17 cellular contexts compared by ENCODE assay signal in genomic region chr11:42239102-42239501, GRCh38.
DNase-seq lines count a peak whose midpoint lies in the region; ATAC-seq and TF ChIP-seq lines count a peak whose summit lies in the region.
"Had no signal": no experiment of that assay in that cellular context is flagged by ENCODE, and none has a peak within 500 bp of the region (broad histone marks: within the 10 kb centered on the region; RNA-seq: fewer than 3 reads in every experiment).

No MANE protein-coding gene starts in this region.

- DNase-seq in AG10803 (ENCODE audit: low read depth) = peak; percentile 53
- DNase-seq in MG63 = peak; percentile 91
- peak; percentile 48 for DNase-seq in epithelial cell of prostate (ENCODE audit: low read depth, low spot score)
- peak; percentile 50 for DNase-seq in prostate gland (ENCODE audit: low spot score)
- no peak for DNase-seq in NCI-H1436 (lab: John Stamatoyannopoulos, UW)
- no peak for DNase-seq in NCI-H2196 treated with DMSO at 0.1 percent for 48 hours (lab: John Stamatoyannopoulos, UW; ENCODE audit: unreplicated experiment)
- no peak for DNase-seq in SKM-1 treated with dmso at 0.1 percent for 144 hours (lab: John Stamatoyannopoulos, UW; ENCODE audit: unreplicated experiment)
- DNase-seq: activated naive CD8-positive, alpha-beta T cell treated with anti-CD3 and anti-CD28 coated beads, Interleukin-2, amount 50 U/mL, for 24 hours; CD4-positive, alpha-beta memory T cell; central memory CD4-positive, alpha-beta T cell; H9; IMR-90; NCI-H748 treated with DMSO at 0.1 percent for 48 hours; psoas muscle; thyroid gland had no signal

- H3K4me1 ChIP-seq in prostate gland (replicated peaks) = no peaks in the 10 kb centered on the region
- H3K4me1 ChIP-seq: psoas muscle, thyroid gland had no signal

- H3K4me3 ChIP-seq in AG10803 (ENCODE audit: low read length) (no peak overlapping the region), MG63 (no peak overlapping the region), prostate gland (no peak overlapping the region)
- H3K4me3 ChIP-seq: psoas muscle, thyroid gland had no signal

- intact Hi-C loops in prostate gland (cut with DNase I) = no loop called here

- no peak for TF ChIP-seq POLR2A in prostate gland (IDR thresholded peaks at IDR 0.05)

- H3K27me3 ChIP-seq in MG63 (no peaks in the 10 kb centered on the region), prostate gland (replicated peaks; ENCODE audit: insufficient read depth) (no peaks in the 10 kb centered on the region)
- H3K27me3 ChIP-seq: thyroid gland had no signal

- no peak for TF ChIP-seq CTCF in AG10803 (conservative IDR thresholded peaks at IDR 0.05; ENCODE audit: low read length)
- TF ChIP-seq CTCF in prostate gland (IDR thresholded peaks at IDR 0.05) = no peak

- H3K36me3 ChIP-seq in MG63 (no peaks in the 10 kb centered on the region), prostate gland (no peaks in the 10 kb centered on the region)
- H3K36me3 ChIP-seq: thyroid gland had no signal

- ATAC-seq in GM21723 (IDR thresholded peaks at IDR 0.05; ENCODE audit: unreplicated experiment) = no peak
- ATAC-seq: activated naive CD8-positive, alpha-beta T cell treated with anti-CD3 and anti-CD28 coated beads, Interleukin-2, amount 50 U/mL, for 24 hours; activated T-helper 17 cell treated with anti-CD3 and anti-CD28 coated beads, Interleukin-2, amount 50 U/mL, for 72 hours had no signal

- WGBS in prostate gland = 23% methylated on average over 5 of the region's 5 CpGs

- H3K27ac ChIP-seq in epithelial cell of prostate (no peak overlapping the region), prostate gland (no peak overlapping the region)
- H3K27ac ChIP-seq: psoas muscle, thyroid gland had no signal

- no peaks in the 10 kb centered on the region for H3K9me3 ChIP-seq in MG63
- no peaks in the 10 kb centered on the region for H3K9me3 ChIP-seq in prostate gland
- H3K9me3 ChIP-seq: psoas muscle, thyroid gland had no signal

Comparison
In these comparisons a context has a peak if more than half of its experiments do, and no peak if none do; other contexts are left out.
1. DNase-seq: peak in AG10803 (single experiment), MG63 (single experiment), epithelial cell of prostate (single experiment) and prostate gland (single experiment); none in NCI-H1436 (single experiment), NCI-H2196 treated with DMSO at 0.1 percent for 48 hours (single experiment) and SKM-1 treated with dmso at 0.1 percent for 144 hours (single experiment).